Comparison of ENCODE assay signal across 8 cellular contexts in genomic region chr6:151240861-151241642, GRCh38. TPM values are rescaled to one million over a fixed set of nuclear protein-coding genes. Genes with fewer than 3 reads are reported as not detected.
DNase-seq lines count a peak whose midpoint lies in the region; ATAC-seq and TF ChIP-seq lines count a peak whose summit lies in the region.

No MANE protein-coding gene starts in this region.

- H3K27ac ChIP-seq in heart left ventricle = peak overlapping the region; percentile 52 to 97 (median 78)
- H3K27ac ChIP-seq in ovary = peak overlapping the region; percentile 91 to 98

- WGBS in heart left ventricle, 4 donors = 1 to 2% (median 1%) methylated on average over 25 to 63 of the region's 63 CpGs
- WGBS in ovary, 3 donors = 0 to 1% (median 0%) methylated on average over 55 to 63 of the region's 63 CpGs

- H3K4me1 ChIP-seq in adipocyte (ENCODE audit: control insufficient read depth, insufficient read depth, low read length) (peaks cover 19% of the 10 kb centered on the region), heart left ventricle (peaks cover 0 to 19% (median 5%) of the 10 kb centered on the region in 12 donors), ovary (ENCODE audit: insufficient read depth) (peaks cover 3% of the 10 kb centered on the region)

- H3K36me3 Mint-ChIP-seq in immature natural killer cell = no peaks in the 10 kb centered on the region

- peak; percentile 81 for DNase-seq in EH (ENCODE audit: low read depth)
- peak; percentile 15 to 96 (median 93) for DNase-seq in NCI-H1417 (lab: John Stamatoyannopoulos, UW)
- peak; percentile 83 for DNase-seq in adipocyte (ENCODE audit: low read depth)
- peak; percentile 16 to 71 (median 47) for DNase-seq in heart left ventricle
- DNase-seq in ovary = peak; percentile 60 to 78 (median 71)
- DNase-seq in immature natural killer cell = no peak
- DNase-seq in SIG-M5 (lab: John Stamatoyannopoulos, UW) = no peak

- H3K9ac ChIP-seq in adipocyte (ENCODE audit: low read length) = peak overlapping the region; percentile 88

- TF ChIP-seq CTCF in heart left ventricle (IDR thresholded peaks at IDR 0.05) (no peak), ovary (IDR thresholded peaks at IDR 0.05) (peak in 1 of 3 donors; percentile 10)

- H3K36me3 ChIP-seq in adipocyte (ENCODE audit: control insufficient read depth, insufficient read depth, low read length, severe bottlenecking) = no peaks in the 10 kb centered on the region
- no peaks in the 10 kb centered on the region for H3K36me3 ChIP-seq in heart left ventricle
- no peaks in the 10 kb centered on the region for H3K36me3 ChIP-seq in ovary

- peaks cover 4 to 5% of the 10 kb centered on the region in 2 donors for H3K4me1 Mint-ChIP-seq in immature natural killer cell

- H3K9me3 Mint-ChIP-seq in immature natural killer cell = no peaks in the 10 kb centered on the region

- H3K9me3 ChIP-seq in adipocyte (ENCODE audit: control insufficient read depth, low read length) = no peaks in the 10 kb centered on the region
- no peaks in the 10 kb centered on the region for H3K9me3 ChIP-seq in heart left ventricle
- H3K9me3 ChIP-seq in ovary = no peaks in the 10 kb centered on the region

- H3K27me3 ChIP-seq in adipocyte (replicated peaks; ENCODE audit: control insufficient read depth, insufficient read depth, low read length) (no peaks in the 10 kb centered on the region), heart left ventricle (peaks cover 0 to 45% (median 0%) of the 10 kb centered on the region in 9 donors), ovary (no peaks in the 10 kb centered on the region)

- TF ChIP-seq EP300 in ovary (IDR thresholded peaks at IDR 0.05) = no peak

- H3K27ac Mint-ChIP-seq in immature natural killer cell = no peak overlapping the region

- H3K4me3 Mint-ChIP-seq in immature natural killer cell = no peak overlapping the region

- H3K4me3 ChIP-seq in adipocyte (ENCODE audit: low read length) (peak overlapping the region; percentile 89), heart left ventricle (peak overlapping the region; percentile 62 to 90 (median 72)), ovary (peak overlapping the region; percentile 66)

- intact Hi-C loops in heart left ventricle (cut with DNase I) (loop anchor here in 8 of 10 donors (2.0 to 10.0 kb wide), 6 partner anchors 81 to 349 kb away; no protein-coding TSS in a partner anchor), ovary (cut with DNase I) (loop anchor here (2.0 to 10.0 kb wide), 4 partner anchors 64 to 226 kb away; no protein-coding TSS in a partner anchor)

- no peak for TF ChIP-seq POLR2A in heart left ventricle (IDR thresholded peaks at IDR 0.05)
- TF ChIP-seq POLR2A in ovary (IDR thresholded peaks at IDR 0.05) = peak; percentile 8

- ATAC-seq in heart left ventricle = peak; percentile 7 to 49 (median 36)
- no peak for ATAC-seq in activated CD4-positive, CD25-positive, alpha-beta regulatory T cell treated with anti-CD3 and anti-CD28 coated beads, Interleukin-2, amount 50 U/mL, for 24 hours

- peaks cover 6 to 18% (median 15%) of the 10 kb centered on the region in 3 donors for H3K27me3 Mint-ChIP-seq in immature natural killer cell (ENCODE audit: low read depth in 3 of 3)

RNA-seq across cellular contexts. Expression of gene AKAP12, which starts 1.3 kb away (rescaled TPM):
- total RNA-seq in heart left ventricle (10 to 100 TPM in 7 of 9 donors, 1 to 10 TPM in 2; 7.6 to 33.5 (median 13.8) TPM), ovary (100 to 1,000 TPM in 6 of 7 donors, 10 to 100 TPM in 1; 83.6 to 246 (median 133) TPM)
- polyA plus RNA-seq in heart left ventricle (10 to 100 TPM in 1 of 2 donors, 1 to 10 TPM in 1; 3.7 to 17.6 TPM), ovary (10 to 100 TPM; 67.2 to 73.2 TPM), immature natural killer cell (under 1 TPM in 2 of 3 donors, not detected in 1; 0.19 to 0.21 TPM)

Comparison
In these comparisons a context has a peak if more than half of its experiments do, and no peak if none do; other contexts are left out.
1. DNase-seq: peak in EH (single experiment), NCI-H1417 (3 of 3), adipocyte (single experiment), heart left ventricle (5 of 5) and ovary (5 of 5); none in immature natural killer cell (0 of 3) and SIG-M5 (single experiment).
2. ATAC-seq: peak in heart left ventricle (4 of 4); none in activated CD4-positive, CD25-positive, alpha-beta regulatory T cell treated with anti-CD3 and anti-CD28 coated beads, Interleukin-2, amount 50 U/mL, for 24 hours (0 of 2).
3. Peak in every context shown above with its lines, with median percentiles within 50 percentile points of each other: H3K4me3 ChIP-seq.